In genomic region chr16:83105279-83106077, GRCh38 we compare ENCODE assay signal across 30 cellular contexts.
"Had no signal": no experiment of that assay in that cellular context is flagged by ENCODE, and none has a peak within 500 bp of the region (broad histone marks: within the 10 kb centered on the region; RNA-seq: fewer than 3 reads in every experiment).

No MANE protein-coding gene starts in this region.

- H3K36me3 Mint-ChIP-seq: memory B cell; neural progenitor cell; stimulated activated naive B cell treated with anti-CD40 and anti-IgM and Interleukin-4, amounts not matched to agents 10 μg/mL and 1 μg/mL and 100 μg/mL, for 72 hours had no signal

- DNase-seq: dermis blood vessel endothelial cell; effector memory CD4-positive, alpha-beta T cell; foreskin fibroblast; heart left ventricle; hippocampal formation; kidney glomerular epithelial cell; left colon; left ventricle myocardium inferior; lower lobe of right lung; mucosa of descending colon; naive B cell; right lobe of liver; small intestine; stimulated activated CD4-positive, alpha-beta T cell treated with anti-CD3 and anti-CD28 coated beads, Interleukin-15, amount 100 ng/mL, for 24 hours; stimulated activated CD4-positive, alpha-beta T cell treated with anti-CD3 and anti-CD28 coated beads, Interleukin-2, amount 100 ng/mL, for 48 hours; stimulated activated naive B cell treated with anti-CD40 and anti-IgM and Interleukin-4, amounts not matched to agents 10 μg/mL and 1 μg/mL and 100 μg/mL, for 72 hours; upper lobe of left lung had no signal

- H3K27ac Mint-ChIP-seq: memory B cell; naive B cell; natural killer cell treated with Interleukin-12 subunit alpha and Interleukin-12 subunit beta and Interleukin-15 and Interleukin-18, amount 100 ng/mL, for 72 hours; neural progenitor cell; progenitor cell of endocrine pancreas; stimulated activated naive B cell treated with anti-CD40 and anti-IgM and Interleukin-4, amounts not matched to agents 10 μg/mL and 1 μg/mL and 100 μg/mL, for 72 hours; stimulated activated naive CD8-positive, alpha-beta T cell treated with anti-CD3 and anti-CD28 coated beads, Interleukin-15, Interleukin-2, amounts not matched to agents 100 ng/mL and 50 ng/mL, for 24 hours had no signal

- H3K4me3 Mint-ChIP-seq: memory B cell; naive B cell; natural killer cell treated with Interleukin-12 subunit alpha and Interleukin-12 subunit beta and Interleukin-15 and Interleukin-18, amount 100 ng/mL, for 72 hours; neural progenitor cell; stimulated activated naive B cell treated with anti-CD40 and anti-IgM and Interleukin-4, amounts not matched to agents 10 μg/mL and 1 μg/mL and 100 μg/mL, for 72 hours; stimulated activated naive CD8-positive, alpha-beta T cell treated with anti-CD3 and anti-CD28 coated beads, Interleukin-15, Interleukin-2, amounts not matched to agents 100 ng/mL and 50 ng/mL, for 24 hours had no signal

- ATAC-seq: gastroesophageal sphincter; heart left ventricle; left colon; lower lobe of right lung; mucosa of descending colon; natural killer cell treated with Interleukin-12 subunit alpha and Interleukin-12 subunit beta and Interleukin-15 and Interleukin-18, amount 100 ng/mL, for 72 hours; right lobe of liver; stimulated activated naive B cell treated with anti-CD40 and anti-IgM and Interleukin-4, amounts not matched to agents 10 μg/mL and 1 μg/mL and 100 μg/mL, for 72 hours had no signal

- H3K79me2 ChIP-seq: parathyroid adenoma had no signal

- H3K4me1 Mint-ChIP-seq: memory B cell; naive B cell; neural progenitor cell; stimulated activated naive B cell treated with anti-CD40 and anti-IgM and Interleukin-4, amounts not matched to agents 10 μg/mL and 1 μg/mL and 100 μg/mL, for 72 hours had no signal

- H3K27me3 ChIP-seq: heart left ventricle, neural progenitor cell, right lobe of liver, tibial nerve, upper lobe of left lung had no signal

- H3K36me3 ChIP-seq: gastroesophageal sphincter, heart left ventricle, left ventricle myocardium inferior, lower lobe of right lung, neural progenitor cell, right lobe of liver, thoracic aorta, tibial nerve, upper lobe of left lung had no signal

- H2AFZ ChIP-seq: neural progenitor cell, parathyroid adenoma had no signal

- FAIRE-seq: endothelial cell of umbilical vein, islet of Langerhans, small intestine, urothelium cell line had no signal

- H3K4me2 ChIP-seq: neural progenitor cell had no signal

- H3K9me3 ChIP-seq: lower lobe of right lung, mucosa of descending colon, right lobe of liver, thoracic aorta, upper lobe of left lung had no signal

- H3K9ac ChIP-seq: neural progenitor cell, parathyroid adenoma had no signal

- H3K27ac ChIP-seq: coronary artery, gastroesophageal sphincter, heart left ventricle, left ventricle myocardium inferior, lower lobe of right lung, neural progenitor cell, parathyroid adenoma, right lobe of liver, thoracic aorta, tibial nerve, upper lobe of left lung had no signal

- H3K4me3 ChIP-seq: coronary artery, gastroesophageal sphincter, heart left ventricle, left ventricle myocardium inferior, lower lobe of right lung, mucosa of descending colon, neural progenitor cell, right lobe of liver, thoracic aorta, tibial nerve, upper lobe of left lung had no signal

- H3K4me1 ChIP-seq: gastroesophageal sphincter, heart left ventricle, left ventricle myocardium inferior, lower lobe of right lung, neural progenitor cell, parathyroid adenoma, right lobe of liver, tibial nerve, upper lobe of left lung had no signal
